22 cellular contexts compared by ENCODE assay signal in genomic region chr1:186670965-186671486, GRCh38. TPM values are rescaled to one million over a fixed set of nuclear protein-coding genes. Genes with fewer than 3 reads are reported as not detected.
A peak's percentile ranks its signal among the peaks of the same experiment; 100 is the strongest.
DNase-seq lines count a peak whose midpoint lies in the region; FAIRE-seq and TF ChIP-seq lines count a peak whose summit lies in the region.
"Had no signal": no experiment of that assay in that cellular context is flagged by ENCODE, and none has a peak within 500 bp of the region (broad histone marks: within the 10 kb centered on the region; RNA-seq: fewer than 3 reads in every experiment).

No MANE protein-coding gene starts in this region.

- no peaks in the 10 kb centered on the region for H3K79me2 ChIP-seq in astrocyte (ENCODE audit: insufficient read depth, low read length)

- no peaks in the 10 kb centered on the region for H3K4me1 Mint-ChIP-seq in astrocyte (ENCODE audit: low read depth, unreplicated experiment)
- H3K4me1 Mint-ChIP-seq in glutamatergic neuron (ENCODE audit: low read depth, unreplicated experiment), result no peaks in the 10 kb centered on the region
- H3K4me1 Mint-ChIP-seq: B cell had no signal

- H2AK5ac ChIP-seq in mesenchymal stem cell (ENCODE audit: low read length, severe bottlenecking), result no peak overlapping the region

- H3K36me3 ChIP-seq in astrocyte (ENCODE audit: insufficient read depth, low read length) (peaks cover 8% of the 10 kb centered on the region), mesenchymal stem cell (ENCODE audit: control insufficient read depth in 1 of 2, insufficient read depth in 2 of 2, low read depth in 1 of 2, low read length in 2 of 2) (peaks cover 7 to 36% of the 10 kb centered on the region in 2 experiments), testis (ENCODE audit: low read depth, missing control alignments) (no peaks in the 10 kb centered on the region)
- H3K36me3 ChIP-seq: HAP-1 had no signal

- no peak overlapping the region for H2BK12ac ChIP-seq in mesenchymal stem cell (ENCODE audit: low read length in 2 of 2)

- H3K4me1 ChIP-seq in astrocyte (ENCODE audit: insufficient read depth, low read length) (no peaks in the 10 kb centered on the region), mesenchymal stem cell (ENCODE audit: control insufficient read depth, insufficient read depth, low read depth, low read length) (no peaks in the 10 kb centered on the region), testis (no peaks in the 10 kb centered on the region)
- H3K4me1 ChIP-seq: HAP-1 had no signal

- FAIRE-seq in D721Med (lab: Jason Lieb, UNC) (peak; percentile 75), astrocyte (lab: Jason Lieb, UNC) (peak; percentile 23)
- FAIRE-seq: G401.6, GM12891, GM19239, H1, HepG2, HTR-8/SVneo had no signal

- no peaks in the 10 kb centered on the region for H3K79me1 ChIP-seq in mesenchymal stem cell (replicated peaks; ENCODE audit: low read length, poor library complexity, severe bottlenecking)

- WGBS in mesenchymal stem cell, result 93% methylated on average over 1 of the region's 1 CpG
- WGBS in testis, 2 donors, result 81 to 97% methylated on average over 1 of the region's 1 CpG

- H3K27ac Mint-ChIP-seq in astrocyte (ENCODE audit: unreplicated experiment), result no peak overlapping the region
- H3K27ac Mint-ChIP-seq in glutamatergic neuron (ENCODE audit: unreplicated experiment), result no peak overlapping the region
- H3K27ac Mint-ChIP-seq: B cell; CD4-positive, alpha-beta T cell had no signal

- TF ChIP-seq CTCF in D721Med (IDR thresholded peaks at IDR 0.05; ENCODE audit: insufficient read depth, missing control alignments) (no peak), astrocyte (IDR thresholded peaks at IDR 0.05; ENCODE audit: insufficient read depth, low read depth, low read length) (no peak), testis (IDR thresholded peaks at IDR 0.05) (no peak), GM20000 (IDR thresholded peaks at IDR 0.05; ENCODE audit: extremely low read depth, missing control alignments) (no peak), glutamatergic neuron (IDR thresholded peaks at IDR 0.05; ENCODE audit: partially characterized antibody, unreplicated experiment) (no peak)

- no peak overlapping the region for H2AFZ ChIP-seq in astrocyte (ENCODE audit: low read depth, low read length)
- no peak overlapping the region for H2AFZ ChIP-seq in mesenchymal stem cell (ENCODE audit: low read depth, low read length)

- H3K4ac ChIP-seq in mesenchymal stem cell (ENCODE audit: low read depth in 1 of 2, low read length in 2 of 2), result no peak overlapping the region

- H3K27me3 ChIP-seq in astrocyte (ENCODE audit: insufficient read depth, low read length), result no peaks in the 10 kb centered on the region
- H3K27me3 ChIP-seq in mesenchymal stem cell (ENCODE audit: control insufficient read depth in 1 of 2, insufficient read depth in 1 of 2, low read length in 2 of 2), result no peaks in the 10 kb centered on the region
- H3K27me3 ChIP-seq in testis, result no peaks in the 10 kb centered on the region

- no peak overlapping the region for H2BK5ac ChIP-seq in mesenchymal stem cell (ENCODE audit: low read depth, low read length, poor library complexity, severe bottlenecking)

- H3K4me3 Mint-ChIP-seq in astrocyte (ENCODE audit: unreplicated experiment), result no peak overlapping the region
- H3K4me3 Mint-ChIP-seq in glutamatergic neuron (ENCODE audit: unreplicated experiment), result no peak overlapping the region
- H3K4me3 Mint-ChIP-seq: B cell; CD4-positive, alpha-beta T cell had no signal

- H3K4me3 ChIP-seq in astrocyte (ENCODE audit: insufficient read depth, low read depth, low read length) (no peak overlapping the region), mesenchymal stem cell (ENCODE audit: insufficient read depth in 1 of 2, low read depth in 1 of 2, low read length in 2 of 2) (no peak overlapping the region), testis (no peak overlapping the region)
- H3K4me3 ChIP-seq: HAP-1 had no signal

- no peak overlapping the region for H4K91ac ChIP-seq in mesenchymal stem cell (ENCODE audit: low read length)

- no peaks in the 10 kb centered on the region for H3K9me3 ChIP-seq in astrocyte (ENCODE audit: insufficient read depth, low read depth, low read length)
- no peaks in the 10 kb centered on the region for H3K9me3 ChIP-seq in mesenchymal stem cell (ENCODE audit: control insufficient read depth, low read length)
- no peaks in the 10 kb centered on the region for H3K9me3 ChIP-seq in testis
- H3K9me3 ChIP-seq: HAP-1 had no signal

- H3K14ac ChIP-seq in mesenchymal stem cell (ENCODE audit: low read length in 2 of 2), result no peak overlapping the region

- intact Hi-C loops in testis (cut with DNase I; ENCODE audit: low total_unique reads), result no loop called here

- TF ChIP-seq POLR2A in erythroblast (IDR thresholded peaks at IDR 0.05; ENCODE audit: low read length) (peak; percentile 59), testis (IDR thresholded peaks at IDR 0.05) (no peak)

- H3K9me3 Mint-ChIP-seq in astrocyte (ENCODE audit: unreplicated experiment), result no peaks in the 10 kb centered on the region
- no peaks in the 10 kb centered on the region for H3K9me3 Mint-ChIP-seq in glutamatergic neuron (ENCODE audit: unreplicated experiment)
- H3K9me3 Mint-ChIP-seq: CD4-positive, alpha-beta T cell had no signal

- no peaks in the 10 kb centered on the region for H3K27me3 Mint-ChIP-seq in astrocyte (ENCODE audit: low read depth, unreplicated experiment)
- H3K27me3 Mint-ChIP-seq in glutamatergic neuron (ENCODE audit: unreplicated experiment), result no peaks in the 10 kb centered on the region
- H3K27me3 Mint-ChIP-seq: B cell had no signal

- DNase-seq in D721Med (ENCODE audit: insufficient read length, low spot score) (no peak), astrocyte (ENCODE audit: low read depth) (no peak), erythroblast (lab: John Stamatoyannopoulos, UW) (no peak), mesenchymal stem cell (peak; percentile 41), testis (no peak), GM20000 (ENCODE audit: low spot score) (no peak), glutamatergic neuron (no peak)
- DNase-seq in activated CD4-positive, alpha-beta T cell treated with anti-CD3 and anti-CD28 coated beads for 48 hours, result no peak
- DNase-seq: C1 segment of cervical spinal cord; Calu3; CD4-positive, alpha-beta T cell; DMS79; EL had no signal

- H3K9ac ChIP-seq in astrocyte (ENCODE audit: low read length), result no peak overlapping the region
- no peak overlapping the region for H3K9ac ChIP-seq in mesenchymal stem cell (ENCODE audit: low read length)

- no peak overlapping the region for H2BK15ac ChIP-seq in mesenchymal stem cell (ENCODE audit: low read depth, poor library complexity, severe bottlenecking)

- H4K20me1 ChIP-seq in astrocyte (ENCODE audit: insufficient read depth, low read length), result no peaks in the 10 kb centered on the region

- H2BK120ac ChIP-seq in mesenchymal stem cell (ENCODE audit: low read depth, low read length), result no peak overlapping the region

- no peak overlapping the region for H3K23ac ChIP-seq in mesenchymal stem cell (ENCODE audit: low read length in 2 of 2)

- H4K8ac ChIP-seq in mesenchymal stem cell (ENCODE audit: low read length), result no peak overlapping the region

- H3K4me2 ChIP-seq in astrocyte (ENCODE audit: low read length) (no peak overlapping the region), mesenchymal stem cell (ENCODE audit: low read length, poor library complexity, severe bottlenecking) (no peak overlapping the region)

- peaks cover 2% of the 10 kb centered on the region for H3K36me3 Mint-ChIP-seq in astrocyte (ENCODE audit: low read depth, unreplicated experiment)
- no peaks in the 10 kb centered on the region for H3K36me3 Mint-ChIP-seq in glutamatergic neuron (ENCODE audit: unreplicated experiment)

- H3K18ac ChIP-seq in mesenchymal stem cell (ENCODE audit: low read depth in 1 of 2, low read length in 2 of 2), result no peak overlapping the region

- H3K27ac ChIP-seq in astrocyte (ENCODE audit: low read depth, low read length) (no peak overlapping the region), mesenchymal stem cell (ENCODE audit: low read length, poor library complexity, severe bottlenecking) (no peak overlapping the region), testis (no peak overlapping the region)

RNA-seq across cellular contexts. Expression of gene PTGS2, which starts 9.2 kb away (rescaled TPM):
- total RNA-seq in astrocyte (2.5 and 4.7 TPM in 2 replicates), testis (1 to 10 TPM in 1 of 2 donors, under 1 TPM in 1; 0.19 to 1.0 TPM), glutamatergic neuron (ENCODE audit: unreplicated experiment) (not detected)
- 31.6 TPM for polyA plus RNA-seq in mesenchymal stem cell (2013, experiment 1 of 2)
- polyA plus RNA-seq in mesenchymal stem cell (2013, experiment 2 of 2), result 31.1 TPM
- polyA plus RNA-seq in testis (ENCODE audit: insufficient read depth, low read depth, low replicate concordance), result 0.75 TPM
- total RNA-seq: A172, B cell, HepG2 had no signal
- polyA plus RNA-seq: HepG2 had no signal
